In the genomic region with DNA sequence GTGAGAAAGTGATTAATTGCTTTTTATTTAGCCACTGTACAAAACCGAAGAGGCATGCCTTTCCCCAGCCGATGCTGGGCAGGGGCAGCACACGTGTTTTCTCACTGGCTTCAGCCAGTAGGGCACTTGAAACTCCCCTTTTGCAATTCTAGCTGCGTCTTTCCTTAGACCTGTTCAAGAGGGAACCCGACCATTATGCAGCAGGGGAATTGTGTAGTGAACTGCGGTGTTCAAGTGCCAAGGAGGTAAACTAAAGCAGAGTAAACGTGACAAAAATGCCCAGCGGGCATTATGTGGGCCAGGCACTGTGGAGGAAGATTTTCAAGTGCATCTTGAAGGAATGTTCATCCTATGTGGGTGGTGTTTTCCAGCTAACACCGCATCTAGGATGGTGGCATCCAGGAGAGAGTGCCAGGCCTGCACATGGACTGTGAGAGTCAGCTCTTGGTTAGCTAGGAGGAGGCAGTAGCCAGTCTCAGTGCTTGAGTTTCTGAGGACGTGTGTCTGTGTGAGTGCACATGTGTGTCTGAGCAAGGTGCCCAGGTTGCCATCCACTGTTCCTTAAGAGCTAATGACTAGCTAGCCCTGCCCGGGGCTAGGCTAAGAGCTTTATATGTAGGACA, we compare ENCODE assay signal across 28 cellular contexts. TPM values are rescaled to one million over a fixed set of nuclear protein-coding genes. Genes with fewer than 3 reads are reported as not detected.
DNase-seq lines count a peak whose midpoint lies in the region; TF ChIP-seq lines count a peak whose summit lies in the region.
"Had no signal": no experiment of that assay in that cellular context is flagged by ENCODE, and none has a peak within 500 bp of the region (broad histone marks: within the 10 kb centered on the region; RNA-seq: fewer than 3 reads in every experiment).

No MANE protein-coding gene starts in this region.

- intact Hi-C loops in thyroid gland (cut with DNase I): no loop called here

- H3K4me1 Mint-ChIP-seq in nephron: peaks cover 23% of the 10 kb centered on the region

- WGBS in thyroid gland, 2 donors: 35 to 37% methylated on average over 11 of the region's 11 CpGs

- H3K27me3 ChIP-seq in thyroid gland (no peaks in the 10 kb centered on the region), HAP-1 (ENCODE audit: low read depth) (no peaks in the 10 kb centered on the region)
- H3K27me3 ChIP-seq: body of pancreas had no signal

- peak overlapping the region in 1 of 3 donors; percentile 5 for H3K27ac ChIP-seq in thyroid gland
- H3K27ac ChIP-seq: body of pancreas, hepatocyte, HL-60, upper lobe of left lung had no signal

- H3K27ac Mint-ChIP-seq in nephron: peak overlapping the region in 1 of 3 experiments; percentile 23
- H3K27ac Mint-ChIP-seq: activated CD4-positive, alpha-beta memory T cell treated with anti-CD3 and anti-CD28 coated beads for 36 hours; CD4-positive, alpha-beta T cell; effector memory CD8-positive, alpha-beta T cell; GM23338; naive thymus-derived CD4-positive, alpha-beta T cell; stimulated activated naive CD8-positive, alpha-beta T cell treated with anti-CD3 and anti-CD28 coated beads, Interleukin-15, Interleukin-2, amounts not matched to agents 100 ng/mL and 50 ng/mL, for 24 hours had no signal

- no peak for TF ChIP-seq POLR2A in thyroid gland (IDR thresholded peaks at IDR 0.05)

- no peaks in the 10 kb centered on the region for H3K36me3 ChIP-seq in thyroid gland
- H3K36me3 ChIP-seq in HAP-1 (replicated peaks): no peaks in the 10 kb centered on the region
- H3K36me3 ChIP-seq: upper lobe of left lung had no signal

- H3K4me1 ChIP-seq in thyroid gland: peaks cover 7 to 10% of the 10 kb centered on the region in 2 donors
- H3K4me1 ChIP-seq in HAP-1: peaks cover 35% of the 10 kb centered on the region

- DNase-seq in NCI-H1417 (lab: John Stamatoyannopoulos, UW): peak in 2 of 3 experiments; percentile 42 to 53
- no peak for DNase-seq in NCI-H1417 treated with DMSO at 0.1 percent for 48 hours (lab: John Stamatoyannopoulos, UW)
- peak; percentile 14 for DNase-seq in astrocyte of the hippocampus (ENCODE audit: low read depth, low spot score)
- peak; percentile 78 to 82 for DNase-seq in thyroid gland
- no peak for DNase-seq in NCI-H1436 (lab: John Stamatoyannopoulos, UW)
- DNase-seq in HAP-1 (ENCODE audit: low spot score in 2 of 2): no peak
- DNase-seq in COR-L47 (lab: John Stamatoyannopoulos, UW): no peak
- DNase-seq: activated CD4-positive, alpha-beta memory T cell treated with anti-CD3 and anti-CD28 coated beads for 36 hours; activated effector memory CD4-positive, alpha-beta T cell treated with Interleukin-2 at 50 U/mL for 16 hours; body of pancreas; CD4-positive, alpha-beta T cell; DMS153; effector memory CD8-positive, alpha-beta T cell; foreskin melanocyte; Kasumi-1; MV-4-11; naive thymus-derived CD4-positive, alpha-beta T cell; NCI-H1694 treated with DMSO at 0.1 percent for 48 hours; NCI-H446 treated with DMSO at 0.1 percent for 48 hours; right cardiac atrium; upper lobe of left lung had no signal

- TF ChIP-seq CTCF in nephron (IDR thresholded peaks at IDR 0.05; ENCODE audit: unreplicated experiment in 3 of 3) (no peak), thyroid gland (IDR thresholded peaks at IDR 0.05) (no peak)

- no peaks in the 10 kb centered on the region for H3K9me3 ChIP-seq in thyroid gland
- H3K9me3 ChIP-seq in HAP-1: no peaks in the 10 kb centered on the region
- H3K9me3 ChIP-seq: body of pancreas, upper lobe of left lung had no signal

- H3K4me3 Mint-ChIP-seq in nephron: peak overlapping the region in 2 of 3 experiments; percentile 20 to 23
- H3K4me3 Mint-ChIP-seq: activated CD4-positive, alpha-beta memory T cell treated with anti-CD3 and anti-CD28 coated beads for 36 hours; CD4-positive, alpha-beta T cell; effector memory CD8-positive, alpha-beta T cell; GM23338; naive thymus-derived CD4-positive, alpha-beta T cell; stimulated activated naive CD8-positive, alpha-beta T cell treated with anti-CD3 and anti-CD28 coated beads, Interleukin-15, Interleukin-2, amounts not matched to agents 100 ng/mL and 50 ng/mL, for 24 hours had no signal

- in situ Hi-C loops in HAP-1 (cut with MboI; ENCODE audit: low sequenced_read_pairs): no loop called here

- H3K4me3 ChIP-seq in thyroid gland (replicated peaks in 1 of 3): no peak overlapping the region
- H3K4me3 ChIP-seq in HAP-1: no peak overlapping the region
- H3K4me3 ChIP-seq: body of pancreas, GM12878, GM23338, hepatocyte, upper lobe of left lung had no signal

- H3K9me3 Mint-ChIP-seq in nephron: no peaks in the 10 kb centered on the region
- H3K9me3 Mint-ChIP-seq: activated CD4-positive, alpha-beta memory T cell treated with anti-CD3 and anti-CD28 coated beads for 36 hours; CD4-positive, alpha-beta T cell; effector memory CD8-positive, alpha-beta T cell; GM23338; stimulated activated naive CD8-positive, alpha-beta T cell treated with anti-CD3 and anti-CD28 coated beads, Interleukin-15, Interleukin-2, amounts not matched to agents 100 ng/mL and 50 ng/mL, for 24 hours had no signal

- peaks cover 64% of the 10 kb centered on the region for H3K27me3 Mint-ChIP-seq in nephron (ENCODE audit: low read depth)

- no peaks in the 10 kb centered on the region for H3K36me3 Mint-ChIP-seq in nephron (ENCODE audit: low read depth)
- H3K36me3 Mint-ChIP-seq: activated CD4-positive, alpha-beta memory T cell treated with anti-CD3 and anti-CD28 coated beads for 36 hours had no signal

RNA-seq across cellular contexts. Expression of a gene that starts 3.3 kb away (rescaled TPM):
- total RNA-seq in thyroid gland: 1 to 10 TPM in 2 of 4 donors, under 1 TPM in 2; 0.22 to 1.2 (median 0.70) TPM
- total RNA-seq: A172; activated CD4-positive, alpha-beta memory T cell treated with anti-CD3 and anti-CD28 coated beads for 36 hours; CD4-positive, alpha-beta T cell had no signal

Comparison
In these comparisons a context has a peak if more than half of its experiments do, and no peak if none do; other contexts are left out.
1. DNase-seq: peak in NCI-H1417 (2 of 3), astrocyte of the hippocampus (single experiment) and thyroid gland (2 of 2); none in NCI-H1417 treated with DMSO at 0.1 percent for 48 hours (single experiment), NCI-H1436 (single experiment), HAP-1 (0 of 2) and COR-L47 (single experiment).